Comparison of ENCODE assay signal across 1 cellular context in the genomic region with DNA sequence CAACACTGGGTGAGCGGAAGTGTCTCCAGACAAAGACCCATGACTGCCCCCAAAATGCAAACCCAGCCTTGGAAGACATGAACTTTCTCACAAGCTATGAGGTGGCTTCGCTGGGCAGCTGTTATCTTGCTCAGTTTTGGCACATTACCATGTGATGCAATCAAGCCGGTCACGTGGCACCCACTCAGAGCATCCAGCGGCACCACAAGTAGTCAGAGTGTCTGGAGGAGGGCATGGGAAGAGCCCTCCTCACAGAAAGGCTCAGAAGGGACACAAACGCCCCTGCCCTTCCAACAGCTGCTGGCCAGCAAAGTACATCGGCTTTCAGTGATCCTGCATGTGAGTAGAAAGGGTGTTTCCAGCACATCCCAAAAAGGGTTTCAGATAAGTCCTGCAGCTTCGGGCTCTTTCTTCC.
TF ChIP-seq lines count a peak whose summit lies in the region.

No MANE protein-coding gene starts in this region.

TF ChIP-seq in HEK293, 187 proteins besides CTCF, POLR2A, EP300 and RAD21 (continued from another document):
- TF ChIP-seq, protein P1, sequence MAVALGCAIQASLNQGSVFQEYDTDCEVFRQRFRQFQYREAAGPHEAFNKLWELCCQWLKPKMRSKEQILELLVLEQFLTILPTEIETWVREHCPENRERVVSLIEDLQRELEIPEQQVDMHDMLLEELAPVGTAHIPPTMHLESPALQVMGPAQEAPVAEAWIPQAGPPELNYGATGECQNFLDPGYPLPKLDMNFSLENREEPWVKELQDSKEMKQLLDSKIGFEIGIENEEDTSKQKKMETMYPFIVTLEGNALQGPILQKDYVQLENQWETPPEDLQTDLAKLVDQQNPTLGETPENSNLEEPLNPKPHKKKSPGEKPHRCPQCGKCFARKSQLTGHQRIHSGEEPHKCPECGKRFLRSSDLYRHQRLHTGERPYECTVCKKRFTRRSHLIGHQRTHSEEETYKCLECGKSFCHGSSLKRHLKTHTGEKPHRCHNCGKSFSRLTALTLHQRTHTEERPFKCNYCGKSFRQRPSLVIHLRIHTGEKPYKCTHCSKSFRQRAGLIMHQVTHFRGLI (tag by site-specific recombination; IDR thresholded peaks at IDR 0.05): no peak
- TF ChIP-seq, protein P2, sequence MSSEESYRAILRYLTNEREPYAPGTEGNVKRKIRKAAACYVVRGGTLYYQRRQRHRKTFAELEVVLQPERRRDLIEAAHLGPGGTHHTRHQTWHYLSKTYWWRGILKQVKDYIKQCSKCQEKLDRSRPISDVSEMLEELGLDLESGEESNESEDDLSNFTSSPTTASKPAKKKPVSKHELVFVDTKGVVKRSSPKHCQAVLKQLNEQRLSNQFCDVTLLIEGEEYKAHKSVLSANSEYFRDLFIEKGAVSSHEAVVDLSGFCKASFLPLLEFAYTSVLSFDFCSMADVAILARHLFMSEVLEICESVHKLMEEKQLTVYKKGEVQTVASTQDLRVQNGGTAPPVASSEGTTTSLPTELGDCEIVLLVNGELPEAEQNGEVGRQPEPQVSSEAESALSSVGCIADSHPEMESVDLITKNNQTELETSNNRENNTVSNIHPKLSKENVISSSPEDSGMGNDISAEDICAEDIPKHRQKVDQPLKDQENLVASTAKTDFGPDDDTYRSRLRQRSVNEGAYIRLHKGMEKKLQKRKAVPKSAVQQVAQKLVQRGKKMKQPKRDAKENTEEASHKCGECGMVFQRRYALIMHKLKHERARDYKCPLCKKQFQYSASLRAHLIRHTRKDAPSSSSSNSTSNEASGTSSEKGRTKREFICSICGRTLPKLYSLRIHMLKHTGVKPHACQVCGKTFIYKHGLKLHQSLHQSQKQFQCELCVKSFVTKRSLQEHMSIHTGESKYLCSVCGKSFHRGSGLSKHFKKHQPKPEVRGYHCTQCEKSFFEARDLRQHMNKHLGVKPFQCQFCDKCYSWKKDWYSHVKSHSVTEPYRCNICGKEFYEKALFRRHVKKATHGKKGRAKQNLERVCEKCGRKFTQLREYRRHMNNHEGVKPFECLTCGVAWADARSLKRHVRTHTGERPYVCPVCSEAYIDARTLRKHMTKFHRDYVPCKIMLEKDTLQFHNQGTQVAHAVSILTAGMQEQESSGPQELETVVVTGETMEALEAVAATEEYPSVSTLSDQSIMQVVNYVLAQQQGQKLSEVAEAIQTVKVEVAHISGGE (tag by site-specific recombination; conservative IDR thresholded peaks at IDR 0.05; ENCODE audit: low read depth): no peak
- TF ChIP-seq ZNF785 (tag by site-specific recombination; IDR thresholded peaks at IDR 0.05) (0 out of 2 replicates have a peak, but pooled peaks have one; percentile 9), ZNF354C (tag by site-specific recombination; IDR thresholded peaks at IDR 0.05; ENCODE audit: borderline replicate concordance, low read depth) (no peak), ZNF549 (tag by site-specific recombination; IDR thresholded peaks at IDR 0.05) (no peak), ZSCAN30 (tag by site-specific recombination; IDR thresholded peaks at IDR 0.05) (peak; percentile 72; the same call in 1 of the 2 replicates), GFI1B (tag by site-specific recombination; IDR thresholded peaks at IDR 0.05) (no peak), GLIS2 (tag by site-specific recombination; IDR thresholded peaks at IDR 0.05) (peak; percentile 63)
- TF ChIP-seq, protein P3, sequence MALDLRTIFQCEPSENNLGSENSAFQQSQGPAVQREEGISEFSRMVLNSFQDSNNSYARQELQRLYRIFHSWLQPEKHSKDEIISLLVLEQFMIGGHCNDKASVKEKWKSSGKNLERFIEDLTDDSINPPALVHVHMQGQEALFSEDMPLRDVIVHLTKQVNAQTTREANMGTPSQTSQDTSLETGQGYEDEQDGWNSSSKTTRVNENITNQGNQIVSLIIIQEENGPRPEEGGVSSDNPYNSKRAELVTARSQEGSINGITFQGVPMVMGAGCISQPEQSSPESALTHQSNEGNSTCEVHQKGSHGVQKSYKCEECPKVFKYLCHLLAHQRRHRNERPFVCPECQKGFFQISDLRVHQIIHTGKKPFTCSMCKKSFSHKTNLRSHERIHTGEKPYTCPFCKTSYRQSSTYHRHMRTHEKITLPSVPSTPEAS (tag by site-specific recombination; IDR thresholded peaks at IDR 0.05): no peak
